ENCODE assay signal across 1 cellular context in the genomic region with DNA sequence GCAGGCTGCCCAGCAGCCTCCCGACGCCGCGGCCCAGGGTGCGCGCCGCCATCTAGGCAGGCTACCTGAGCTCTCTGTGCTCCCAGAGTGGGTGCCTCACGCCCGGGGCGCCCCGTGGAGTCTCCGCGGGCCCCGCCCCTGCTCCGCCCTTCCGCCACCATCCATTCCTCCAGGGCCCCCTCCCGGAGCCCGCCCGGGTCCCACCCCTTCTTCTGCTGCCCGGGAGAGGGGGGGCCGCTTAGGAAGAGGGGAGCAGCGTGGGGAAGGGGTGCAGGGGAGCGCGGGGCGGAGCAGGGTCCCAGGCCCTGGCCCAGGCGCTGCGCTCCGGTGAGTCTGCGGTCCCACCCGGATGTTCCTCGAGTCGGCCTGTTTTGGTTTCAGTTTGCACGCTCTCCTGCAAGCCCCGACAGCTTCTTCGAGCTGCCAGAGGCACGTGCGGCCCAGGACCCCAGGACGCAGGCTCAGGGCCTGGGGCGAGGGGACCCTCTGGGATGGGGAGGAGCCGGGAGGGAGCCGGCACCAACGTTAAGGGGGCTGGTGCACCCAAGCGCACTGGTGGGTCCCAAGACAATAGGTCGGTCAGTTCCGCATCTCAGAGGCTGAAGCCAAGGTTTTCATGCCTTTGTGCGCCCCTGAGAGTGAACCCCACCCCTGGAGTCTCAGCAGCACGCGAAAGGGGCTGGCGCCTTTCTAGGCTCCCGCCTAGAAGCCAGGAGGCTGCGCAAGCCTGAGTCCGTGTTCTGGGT.
TF ChIP-seq lines count a peak whose summit lies in the region.

Gene ACSS1 (minus strand): TSS at position 89 of the 746 bp plus-strand sequence. CDS start 37 bp downstream, at position 52.

TF ChIP-seq in HepG2, 621 proteins besides CTCF, POLR2A, EP300 and RAD21 (continued from another document and continues in another):
- TF ChIP-seq ZNF432 (CRISPR knock-in tag; IDR thresholded peaks at IDR 0.05; ENCODE audit: borderline replicate concordance), result no peak
- TF ChIP-seq U2AF2 (IDR thresholded peaks at IDR 0.05; ENCODE audit: low read depth, low read length), result no peak
- peak; percentile 42 for TF ChIP-seq ELF1 (CRISPR knock-in tag; IDR thresholded peaks at IDR 0.05)
- peak; percentile 74 for TF ChIP-seq PATZ1 (CRISPR knock-in tag; IDR thresholded peaks at IDR 0.05)
- TF ChIP-seq FUBP1 (CRISPR knock-in tag; IDR thresholded peaks at IDR 0.05; ENCODE audit: borderline replicate concordance), result no peak
- no peak for TF ChIP-seq ZBTB40 (IDR thresholded peaks at IDR 0.05)
- no peak for TF ChIP-seq ZBTB40 (CRISPR knock-in tag; IDR thresholded peaks at IDR 0.05)
- TF ChIP-seq FOXO1 (CRISPR knock-in tag; IDR thresholded peaks at IDR 0.05), result peak; percentile 19; the same call in 1 of the 2 replicates
- TF ChIP-seq ZFP90 (CRISPR knock-in tag; IDR thresholded peaks at IDR 0.05; ENCODE audit: borderline replicate concordance), result 0 out of 2 replicates have a peak, but pooled peaks have one; percentile 74
- TF ChIP-seq TEAD2 (CRISPR knock-in tag; IDR thresholded peaks at IDR 0.05), result peak; percentile 81; the same call in 1 of the 2 replicates
- TF ChIP-seq AKAP8 (CRISPR knock-in tag; IDR thresholded peaks at IDR 0.05), result no peak
- TF ChIP-seq ATF7 (IDR thresholded peaks at IDR 0.05), result no peak
- 0 out of 2 replicates have a peak, but pooled peaks have one; percentile 54 for TF ChIP-seq ATF7 (CRISPR knock-in tag; IDR thresholded peaks at IDR 0.05)
- peak; percentile 44; the same call in 1 of the 2 replicates for TF ChIP-seq TMF1 (CRISPR knock-in tag; IDR thresholded peaks at IDR 0.05; ENCODE audit: low read depth)
- TF ChIP-seq ZBTB7B (CRISPR knock-in tag; IDR thresholded peaks at IDR 0.05), result peak; percentile 51; the same call in 1 of the 2 replicates
- no peak for TF ChIP-seq POGZ (CRISPR knock-in tag; IDR thresholded peaks at IDR 0.05)
- TF ChIP-seq ZNF558 (CRISPR knock-in tag; IDR thresholded peaks at IDR 0.05; ENCODE audit: borderline replicate concordance), result 0 out of 2 replicates have a peak, but pooled peaks have one; percentile 17
- peak; percentile 98; the same call in 1 of the 2 replicates for TF ChIP-seq PAWR (CRISPR knock-in tag; IDR thresholded peaks at IDR 0.05; ENCODE audit: borderline replicate concordance)
- TF ChIP-seq, protein P1, sequence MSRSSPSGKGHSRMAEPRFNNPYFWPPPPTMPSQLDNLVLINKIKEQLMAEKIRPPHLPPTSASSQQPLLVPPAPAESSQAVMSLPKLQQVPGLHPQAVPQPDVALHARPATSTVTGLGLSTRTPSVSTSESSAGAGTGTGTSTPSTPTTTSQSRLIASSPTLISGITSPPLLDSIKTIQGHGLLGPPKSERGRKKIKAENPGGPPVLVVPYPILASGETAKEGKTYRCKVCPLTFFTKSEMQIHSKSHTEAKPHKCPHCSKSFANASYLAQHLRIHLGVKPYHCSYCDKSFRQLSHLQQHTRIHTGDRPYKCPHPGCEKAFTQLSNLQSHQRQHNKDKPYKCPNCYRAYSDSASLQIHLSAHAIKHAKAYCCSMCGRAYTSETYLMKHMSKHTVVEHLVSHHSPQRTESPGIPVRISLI (CRISPR knock-in tag; IDR thresholded peaks at IDR 0.05; ENCODE audit: borderline replicate concordance), result no peak; the same call in 1 of the 2 replicates
- peak; percentile 79; the same call in 1 of the 2 replicates for TF ChIP-seq BORCS8-MEF2B (CRISPR knock-in tag; IDR thresholded peaks at IDR 0.05)
- TF ChIP-seq, protein P2, sequence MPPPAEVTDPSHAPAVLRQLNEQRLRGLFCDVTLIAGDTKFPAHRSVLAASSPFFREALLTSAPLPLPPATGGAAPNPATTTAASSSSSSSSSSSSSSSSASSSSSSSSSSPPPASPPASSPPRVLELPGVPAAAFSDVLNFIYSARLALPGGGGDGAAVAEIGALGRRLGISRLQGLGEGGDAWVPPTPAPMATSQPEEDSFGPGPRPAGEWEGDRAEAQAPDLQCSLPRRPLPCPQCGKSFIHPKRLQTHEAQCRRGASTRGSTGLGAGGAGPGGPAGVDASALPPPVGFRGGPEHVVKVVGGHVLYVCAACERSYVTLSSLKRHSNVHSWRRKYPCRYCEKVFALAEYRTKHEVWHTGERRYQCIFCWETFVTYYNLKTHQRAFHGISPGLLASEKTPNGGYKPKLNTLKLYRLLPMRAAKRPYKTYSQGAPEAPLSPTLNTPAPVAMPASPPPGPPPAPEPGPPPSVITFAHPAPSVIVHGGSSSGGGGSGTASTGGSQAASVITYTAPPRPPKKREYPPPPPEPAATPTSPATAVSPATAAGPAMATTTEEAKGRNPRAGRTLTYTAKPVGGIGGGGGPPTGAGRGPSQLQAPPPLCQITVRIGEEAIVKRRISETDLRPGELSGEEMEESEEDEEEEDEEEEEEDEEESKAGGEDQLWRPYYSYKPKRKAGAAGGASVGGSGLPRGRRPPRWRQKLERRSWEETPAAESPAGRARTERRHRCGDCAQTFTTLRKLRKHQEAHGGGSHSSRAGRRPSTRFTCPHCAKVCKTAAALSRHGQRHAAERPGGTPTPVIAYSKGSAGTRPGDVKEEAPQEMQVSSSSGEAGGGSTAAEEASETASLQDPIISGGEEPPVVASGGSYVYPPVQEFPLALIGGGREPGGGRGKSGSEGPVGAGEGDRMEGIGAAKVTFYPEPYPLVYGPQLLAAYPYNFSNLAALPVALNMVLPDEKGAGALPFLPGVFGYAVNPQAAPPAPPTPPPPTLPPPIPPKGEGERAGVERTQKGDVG (CRISPR knock-in tag; IDR thresholded peaks at IDR 0.05; ENCODE audit: borderline replicate concordance), result peak; percentile 50; the same call in 1 of the 2 replicates
- TF ChIP-seq ZNF556 (CRISPR knock-in tag; IDR thresholded peaks at IDR 0.05; ENCODE audit: borderline replicate concordance), result no peak
- no peak for TF ChIP-seq ZNF251 (CRISPR knock-in tag; IDR thresholded peaks at IDR 0.05)
- TF ChIP-seq ZNF839 (CRISPR knock-in tag; IDR thresholded peaks at IDR 0.05; ENCODE audit: borderline replicate concordance), result peak; percentile 65; the same call in 1 of the 2 replicates
- TF ChIP-seq MED13 (CRISPR knock-in tag; IDR thresholded peaks at IDR 0.05), result 0 out of 2 replicates have a peak, but pooled peaks have one; percentile 73
